Comparison of ENCODE assay signal across 8 cellular contexts in the genomic region with DNA sequence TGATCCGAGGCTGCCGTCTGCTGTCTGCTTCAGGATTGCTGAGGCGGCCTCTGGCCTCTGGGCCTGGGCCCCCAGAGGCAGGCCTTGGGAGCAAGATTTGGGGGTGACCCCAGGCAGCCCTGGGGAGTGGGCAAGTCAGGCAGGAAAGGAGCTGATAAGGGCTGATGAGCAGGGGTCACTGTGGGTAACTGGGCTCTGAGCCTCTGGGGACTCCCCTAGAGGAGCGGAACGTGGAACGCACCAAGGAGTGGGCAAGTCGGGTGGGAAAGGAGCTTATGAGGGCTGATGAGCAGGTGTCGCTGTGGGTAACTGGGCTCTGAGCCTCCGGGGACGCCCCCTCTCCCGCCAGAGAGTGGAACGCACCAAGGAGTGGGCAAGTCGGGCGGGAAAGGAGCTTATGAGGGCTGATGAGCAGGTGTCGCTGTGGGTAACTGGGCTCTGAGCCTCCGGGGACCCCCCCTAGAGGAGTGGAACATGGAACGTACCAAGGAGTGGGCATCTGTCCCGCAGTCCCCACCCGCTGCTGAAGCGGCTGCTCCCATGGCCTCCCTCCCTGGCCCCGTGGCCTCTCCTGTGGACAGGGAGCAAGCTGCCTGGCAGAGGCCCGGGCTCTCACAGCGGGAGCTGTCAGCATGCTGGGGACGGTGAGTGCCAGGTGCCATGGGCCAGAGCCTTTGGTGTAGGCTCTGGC.
DNase-seq lines count a peak whose midpoint lies in the region; ATAC-seq, FAIRE-seq and TF ChIP-seq lines count a peak whose summit lies in the region.
"Not testable (repeated sequence)": the region's sequence is repeated elsewhere in the genome, so short reads cannot be mapped to it uniquely, and the experiment has no call there.

No MANE protein-coding gene starts in this region.

- H2AK5ac ChIP-seq in H1 (ENCODE audit: low read depth, low read length) = not testable (repeated sequence)

- POLR2A ChIA-PET in K562 (lab: Yijun Ruan, JAX); H1 (lab: Charles Lee; ENCODE audit: partially characterized antibody): not testable (repeated sequence)

- not testable (repeated sequence) for H3K79me2 ChIP-seq in K562 (ENCODE audit: control insufficient read depth, insufficient read depth, low read length); H1 (ENCODE audit: control insufficient read depth in 1 of 2, insufficient read depth in 2 of 2, low read length in 2 of 2); osteoblast (ENCODE audit: insufficient read depth, low read length)

- not testable (repeated sequence) for H3K4me1 ChIP-seq in BLaER1; H1 (replicated peaks in 1 of 4; ENCODE audit: control insufficient read depth in 3 of 4, insufficient read depth in 4 of 4, low read length in 3 of 4); osteoblast (ENCODE audit: insufficient read depth, low read length); psoas muscle
- peaks cover 4 to 21% of the 10 kb centered on the region in 2 experiments; a peak in 4 of 5 replicates for H3K4me1 ChIP-seq in K562 (replicated peaks in 1 of 2; ENCODE audit: control insufficient read depth in 2 of 2, insufficient read depth in 2 of 2, low read length in 2 of 2)
- H3K4me1 ChIP-seq in testis = peaks cover 31% of the 10 kb centered on the region

- not testable (repeated sequence) for TF ChIP-seq CTCF in K562 (IDR thresholded peaks at IDR 0.05 in 2 of 3, conservative IDR thresholded peaks at IDR 0.05 in 1 of 3; ENCODE audit: insufficient read depth in 2 of 3, low read depth in 1 of 3, low read length in 3 of 3); H1 (IDR thresholded peaks at IDR 0.05; ENCODE audit: control extremely low read depth in 1 of 3, insufficient read depth in 1 of 3, low read depth in 1 of 3, low read length in 3 of 3); osteoblast (IDR thresholded peaks at IDR 0.05; ENCODE audit: extremely low read depth, low read depth, low read length); psoas muscle (IDR thresholded peaks at IDR 0.05); testis (IDR thresholded peaks at IDR 0.05)

- not testable (repeated sequence) for H2BK15ac ChIP-seq in H1 (ENCODE audit: low read length)

- FAIRE-seq in GM19239 (lab: Jason Lieb, UNC) (peak; percentile 4), H1 (lab: Jason Lieb, UNC) (peak; percentile 50)
- FAIRE-seq in K562 (lab: Jason Lieb, UNC) = not testable (repeated sequence)

- DNase-seq in GM19239 (ENCODE audit: insufficient read length, low spot score); K562 (ENCODE audit: extremely low read depth in 1 of 4, low spot score in 3 of 4); H1 (ENCODE audit: low read depth in 1 of 2, low spot score in 2 of 2); psoas muscle: not testable (repeated sequence)
- DNase-seq in cerebellum (ENCODE audit: low spot score) = peak; percentile 36
- DNase-seq in osteoblast (ENCODE audit: insufficient read length, low spot score, missing footprints) = peak; percentile 36
- DNase-seq in testis = peak; percentile 10

- not testable (repeated sequence) for H2BK20ac ChIP-seq in H1 (ENCODE audit: low read length)

- peak overlapping the region; percentile 37 for H3K4me2 ChIP-seq in BLaER1
- H3K4me2 ChIP-seq in K562 (ENCODE audit: insufficient read depth, low read length); H1 (ENCODE audit: insufficient read depth in 1 of 2, low read depth in 2 of 2, low read length in 2 of 2); osteoblast (ENCODE audit: insufficient read depth, low read length): not testable (repeated sequence)

- H3K27ac ChIP-seq in BLaER1; K562 (ENCODE audit: extremely low read depth, low read depth, low read length); H1 (ENCODE audit: low read depth, low read length); osteoblast (ENCODE audit: low read depth, low read length); psoas muscle; testis: not testable (repeated sequence)

- not testable (repeated sequence) for H3K9ac ChIP-seq in BLaER1; K562 (ENCODE audit: insufficient read depth in 1 of 2, low read depth in 2 of 2, low read length in 2 of 2); H1 (replicated peaks in 1 of 4; ENCODE audit: extremely low read depth in 1 of 4, low read depth in 3 of 4, low read length in 3 of 4)

- in situ Hi-C loops in K562 (cut with MboI) = not testable (repeated sequence)

- not testable (repeated sequence) for H3K9me3 ChIP-seq in BLaER1; K562 (replicated peaks; ENCODE audit: control insufficient read depth, insufficient read depth, low read depth, low read length); H1 (ENCODE audit: insufficient read depth in 2 of 2, low read depth in 1 of 2, low read length in 1 of 2); osteoblast (ENCODE audit: low read depth, low read length); psoas muscle; testis

- H3K23ac ChIP-seq in H1 (ENCODE audit: insufficient read length) = not testable (repeated sequence)

- not testable (repeated sequence) for H4K91ac ChIP-seq in H1 (replicated peaks; ENCODE audit: insufficient read length, low read length)

- not testable (repeated sequence) for TF ChIP-seq RAD21 in K562 (CRISPR knock-in tag; conservative IDR thresholded peaks at IDR 0.05 in 1 of 2, IDR thresholded peaks at IDR 0.05 in 1 of 2); H1 (IDR thresholded peaks at IDR 0.05 in 1 of 2, conservative IDR thresholded peaks at IDR 0.05 in 1 of 2; ENCODE audit: low read depth in 2 of 2, low read length in 2 of 2)

- WGBS in K562 (ENCODE audit: insufficient coverage, low coverage, missing lambda C conversion rate) = 58% methylated on average over 18 of the region's 24 CpGs
- WGBS in H1 (ENCODE audit: extremely low coverage in 1 of 2, insufficient coverage in 1 of 2, insufficient read length in 1 of 2, insufficient replicate concordance in 2 of 2, low coverage in 1 of 2, low lambda C conversion rate in 2 of 2, missing lambda C conversion rate in 1 of 2), 2 experiments = 86% methylated on average over 8 of the region's 24 CpGs; no CpG with 5 or more reads in 1 of the 2 experiments
- 33 to 58% (median 50%) methylated on average over 11 to 16 of the region's 24 CpGs for WGBS in psoas muscle, 3 donors
- WGBS in testis, 2 donors = 86 to 88% methylated on average over 6 to 8 of the region's 24 CpGs

- not testable (repeated sequence) for TF ChIP-seq EP300 in K562 (IDR thresholded peaks at IDR 0.05; ENCODE audit: low read length); H1 (IDR thresholded peaks at IDR 0.05; ENCODE audit: borderline replicate concordance in 1 of 2, low read depth in 2 of 2, low read length in 2 of 2)

- not testable (repeated sequence) for H3K4me3 ChIP-seq in BLaER1; K562; H1 (ENCODE audit: extremely low read depth in 1 of 4, insufficient read depth in 2 of 4, low read depth in 3 of 4, low read length in 4 of 4); osteoblast (ENCODE audit: insufficient read depth, low read length); psoas muscle; testis

- H2AFZ ChIP-seq in K562 (ENCODE audit: low read depth, low read length); H1 (ENCODE audit: low read length); osteoblast (ENCODE audit: low read length): not testable (repeated sequence)

- H3K4ac ChIP-seq in H1 (replicated peaks; ENCODE audit: insufficient read length, low read depth, low read length) = not testable (repeated sequence)

- BruUV-seq in K562 (replicated peaks; lab: Mats Ljungman, UMichigan) = not testable (repeated sequence)

- not testable (repeated sequence) for H2BK120ac ChIP-seq in H1 (replicated peaks; ENCODE audit: low read depth, low read length)

- H3K23me2 ChIP-seq in H1 (ENCODE audit: low read depth, low read length) = not testable (repeated sequence)

- not testable (repeated sequence) for H3K9me1 ChIP-seq in K562 (ENCODE audit: control insufficient read depth, insufficient read depth, low read length)

- CTCF ChIA-PET in K562 (lab: Yijun Ruan, JAX; ENCODE audit: low intra/inter-chr PET ratio); H1 (lab: Charles Lee; ENCODE audit: partially characterized antibody): not testable (repeated sequence)

- not testable (repeated sequence) for H3K14ac ChIP-seq in H1 (ENCODE audit: insufficient read length)

- H3K79me1 ChIP-seq in H1 (ENCODE audit: low read depth, low read length) = not testable (repeated sequence)

- H4K20me1 ChIP-seq in BLaER1; K562 (replicated peaks; ENCODE audit: control insufficient read depth, insufficient read depth, low read length); H1 (replicated peaks in 1 of 2; ENCODE audit: control insufficient read depth in 1 of 2, insufficient read depth in 2 of 2, low read length in 2 of 2); osteoblast (ENCODE audit: insufficient read depth, low read length): not testable (repeated sequence)

- not testable (repeated sequence) for H2BK12ac ChIP-seq in H1 (ENCODE audit: low read depth, low read length)

- not testable (repeated sequence) for H4K5ac ChIP-seq in H1 (ENCODE audit: insufficient read length, low read depth, low read length)

- H2BK5ac ChIP-seq in H1 (ENCODE audit: low read depth, low read length) = not testable (repeated sequence)

- H3K36me3 ChIP-seq in BLaER1; K562 (ENCODE audit: control insufficient read depth, insufficient read depth, low read length); H1 (ENCODE audit: control insufficient read depth in 2 of 4, insufficient read depth in 4 of 4, low read length in 3 of 4); osteoblast (ENCODE audit: insufficient read depth, low read length); psoas muscle (ENCODE audit: insufficient read depth in 1 of 2, low read depth in 1 of 2); testis (ENCODE audit: low read depth, missing control alignments): not testable (repeated sequence)

- not testable (repeated sequence) for H3K27me3 ChIP-seq in BLaER1; H1 (replicated peaks in 1 of 4; ENCODE audit: control insufficient read depth in 3 of 4, extremely low read depth in 1 of 4, insufficient read depth in 3 of 4, low read length in 3 of 4); osteoblast (ENCODE audit: insufficient read depth, low read length); psoas muscle (ENCODE audit: insufficient read depth in 3 of 3, low read length in 2 of 3); testis
- H3K27me3 ChIP-seq in K562 (ENCODE audit: control insufficient read depth in 2 of 2, insufficient read depth in 2 of 2, low read length in 2 of 2) = peaks cover 0 to 17% of the 10 kb centered on the region in 2 experiments; a peak in 2 of 5 replicates

- not testable (repeated sequence) for ATAC-seq in K562
- peak; percentile 40 to 59 (median 48) for ATAC-seq in psoas muscle

- H3K18ac ChIP-seq in H1 (ENCODE audit: extremely low read depth, low read length) = not testable (repeated sequence)

- not testable (repeated sequence) for H3K56ac ChIP-seq in H1 (replicated peaks; ENCODE audit: insufficient read length, low read depth, low read length)

- not testable (repeated sequence) for H4K8ac ChIP-seq in H1 (ENCODE audit: extremely low read depth, insufficient read depth, low read length)

- intact Hi-C loops in K562 (cut with micrococcal nuclease); psoas muscle (cut with DNase I); testis (cut with DNase I; ENCODE audit: low total_unique reads): not testable (repeated sequence)

- TF ChIP-seq POLR2A in K562 (conservative IDR thresholded peaks at IDR 0.05); H1 (IDR thresholded peaks at IDR 0.05; ENCODE audit: control extremely low read depth in 1 of 2, low read depth in 2 of 2, low read length in 2 of 2); testis (IDR thresholded peaks at IDR 0.05): not testable (repeated sequence)
